Comparison of ENCODE assay signal across 24 cellular contexts in the genomic region with DNA sequence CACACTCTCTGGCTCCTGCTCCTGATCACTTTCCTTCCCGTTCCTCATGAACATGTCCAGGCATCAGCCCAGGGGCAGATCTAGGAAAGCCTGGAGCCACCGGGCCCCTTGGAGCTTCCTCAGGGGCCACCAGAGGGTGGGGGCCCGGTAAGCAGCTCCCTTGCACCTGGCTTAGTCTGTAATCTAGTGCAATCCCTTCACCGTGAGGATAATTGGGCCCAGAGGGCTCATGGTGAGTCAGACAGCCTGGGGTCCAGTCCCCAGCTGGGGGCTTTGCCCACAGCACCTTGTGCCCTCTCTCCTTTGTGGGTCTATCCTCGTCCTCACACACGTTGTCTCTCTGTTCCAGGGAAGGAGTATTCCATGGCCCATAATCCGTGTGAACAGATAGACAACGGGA. TPM values are rescaled to one million over a fixed set of nuclear protein-coding genes. Genes with fewer than 3 reads are reported as not detected.
DNase-seq lines count a peak whose midpoint lies in the region; ATAC-seq and TF ChIP-seq lines count a peak whose summit lies in the region.
"Had no signal": no experiment of that assay in that cellular context is flagged by ENCODE, and none has a peak within 500 bp of the region (broad histone marks: within the 10 kb centered on the region; RNA-seq: fewer than 3 reads in every experiment).

No MANE protein-coding gene starts in this region.

- no peaks in the 10 kb centered on the region for H3K27me3 ChIP-seq in WERI-Rb-1 (ENCODE audit: insufficient read depth, low read depth, severe bottlenecking)
- no peaks in the 10 kb centered on the region for H3K27me3 ChIP-seq in esophagus muscularis mucosa
- H3K27me3 ChIP-seq in trophoblast cell (ENCODE audit: insufficient read depth, low read length), result no peaks in the 10 kb centered on the region
- no peaks in the 10 kb centered on the region for H3K27me3 ChIP-seq in uterus
- H3K27me3 ChIP-seq in foreskin keratinocyte, result peaks cover 8% of the 10 kb centered on the region
- no peaks in the 10 kb centered on the region for H3K27me3 ChIP-seq in A673 (replicated peaks; ENCODE audit: insufficient read depth, low read depth, low read length, poor library complexity)
- H3K27me3 ChIP-seq: breast epithelium, heart right ventricle, SJSA1 had no signal

- TF ChIP-seq CTCF in WERI-Rb-1 (IDR thresholded peaks at IDR 0.05; ENCODE audit: low read depth, low read length) (no peak), esophagus muscularis mucosa (IDR thresholded peaks at IDR 0.05) (no peak), uterus (IDR thresholded peaks at IDR 0.05) (no peak), foreskin keratinocyte (conservative IDR thresholded peaks at IDR 0.05) (no peak), A673 (conservative IDR thresholded peaks at IDR 0.05; ENCODE audit: low read depth, low read length) (no peak), omental fat pad (IDR thresholded peaks at IDR 0.05) (no peak)

- no peak for TF ChIP-seq EP300 in esophagus muscularis mucosa (IDR thresholded peaks at IDR 0.05)

- H2BK5ac ChIP-seq in trophoblast cell (ENCODE audit: low read depth, low read length, poor library complexity), result no peak overlapping the region

- peak overlapping the region; percentile 62 for H2BK120ac ChIP-seq in trophoblast cell (ENCODE audit: insufficient read depth, low read length, poor library complexity)

- peaks cover 6% of the 10 kb centered on the region for H3K9me3 ChIP-seq in WERI-Rb-1 (ENCODE audit: severe bottlenecking)
- peaks cover 0 to 8% (median 3%) of the 10 kb centered on the region in 4 donors for H3K9me3 ChIP-seq in esophagus muscularis mucosa
- peaks cover 6% of the 10 kb centered on the region for H3K9me3 ChIP-seq in trophoblast cell (ENCODE audit: insufficient read depth, low read depth, low read length)
- H3K9me3 ChIP-seq in uterus, result no peaks in the 10 kb centered on the region
- H3K9me3 ChIP-seq in A673 (ENCODE audit: low read depth, low read length, poor library complexity, severe bottlenecking), result no peaks in the 10 kb centered on the region
- H3K9me3 ChIP-seq: SJSA1 had no signal

- no peak overlapping the region for H2AFZ ChIP-seq in trophoblast cell (ENCODE audit: insufficient read depth, low read length, poor library complexity)

- H3K27ac ChIP-seq in WERI-Rb-1 (peak overlapping the region; percentile 3; the same call in 1 of the 2 replicates), esophagus muscularis mucosa (replicated peaks in 1 of 4) (peak overlapping the region; percentile 85 to 96 (median 90)), trophoblast cell (ENCODE audit: low read depth, low read length) (no peak overlapping the region), uterus (peak overlapping the region; percentile 89 to 90), foreskin keratinocyte (no peak overlapping the region), A673 (ENCODE audit: low read depth, low read length, poor library complexity, severe bottlenecking) (no peak overlapping the region)
- H3K27ac ChIP-seq: heart right ventricle, SJSA1 had no signal

- H4K91ac ChIP-seq in trophoblast cell (ENCODE audit: low read depth, low read length), result peak overlapping the region; percentile 41

- peak overlapping the region; percentile 13 for H4K8ac ChIP-seq in trophoblast cell (ENCODE audit: low read depth, low read length)

- intact Hi-C loops in esophagus muscularis mucosa (cut with DNase I), result no loop called here
- intact Hi-C loops in uterus (cut with DNase I; ENCODE audit: low total_unique reads), result no loop called here
- intact Hi-C loops in A673 (cut with micrococcal nuclease; ENCODE audit: unreplicated experiment), result no loop called here

- no peak for TF ChIP-seq POLR2A in esophagus muscularis mucosa (IDR thresholded peaks at IDR 0.05; ENCODE audit: low read depth)
- no peak for TF ChIP-seq POLR2A in uterus (IDR thresholded peaks at IDR 0.05)

- ATAC-seq in foreskin keratinocyte (no peak), omental fat pad (ENCODE audit: low FRiP score) (no peak)
- ATAC-seq: effector memory CD8-positive, alpha-beta T cell; heart right ventricle; left cardiac atrium had no signal

- H2BK12ac ChIP-seq in trophoblast cell (ENCODE audit: low read length), result peak overlapping the region; percentile 3

- peaks cover 5 to 68% (median 53%) of the 10 kb centered on the region in 4 donors for H3K4me1 ChIP-seq in esophagus muscularis mucosa
- H3K4me1 ChIP-seq in trophoblast cell (ENCODE audit: control insufficient read depth in 1 of 2, insufficient read depth in 2 of 2, low read length in 2 of 2), result peaks cover 5 to 6% of the 10 kb centered on the region in 2 experiments
- no peaks in the 10 kb centered on the region for H3K4me1 ChIP-seq in uterus
- no peaks in the 10 kb centered on the region for H3K4me1 ChIP-seq in foreskin keratinocyte
- H3K4me1 ChIP-seq in A673 (ENCODE audit: insufficient read depth, low read length, poor library complexity, severe bottlenecking), result peaks cover 4% of the 10 kb centered on the region
- H3K4me1 ChIP-seq: breast epithelium had no signal

- H3K18ac ChIP-seq in trophoblast cell (ENCODE audit: low read length), result peak overlapping the region; percentile 3

- peak; percentile 23 for DNase-seq in WERI-Rb-1
- no peak for DNase-seq in esophagus muscularis mucosa (ENCODE audit: extremely low spot score)
- peak; percentile 39 to 58 for DNase-seq in trophoblast cell
- no peak for DNase-seq in uterus
- no peak for DNase-seq in foreskin keratinocyte
- no peak for DNase-seq in A673 (ENCODE audit: low spot score)
- DNase-seq in omental fat pad (ENCODE audit: low spot score), result no peak
- DNase-seq: activated CD4-positive, alpha-beta T cell treated with anti-CD3 and anti-CD28 coated beads for 4 hours; activated naive CD4-positive, alpha-beta T cell; CD4-positive, alpha-beta T cell; effector memory CD8-positive, alpha-beta T cell; erythroblast; heart right ventricle; left cardiac atrium; NCI-H1105 treated with DMSO at 0.1 percent for 48 hours; NCI-H2029 treated with DMSO at 0.1 percent for 48 hours; NCI-H2227 treated with DMSO at 0.1 percent for 48 hours; NCI-H69; stimulated activated CD4-positive, alpha-beta T cell treated with anti-CD3 and anti-CD28 coated beads, Interleukin-12 subunit alpha, Interleukin-12 subunit beta, amount 100 ng/mL, for 4 hours; stimulated activated CD4-positive, alpha-beta T cell treated with anti-CD3 and anti-CD28 coated beads, Interleukin-4, amount 100 ng/mL, for 1 hour; T-helper 2 cell had no signal

- no peak overlapping the region for H3K23ac ChIP-seq in trophoblast cell (ENCODE audit: low read length)

- H3K79me1 ChIP-seq in trophoblast cell (ENCODE audit: low read length), result peaks cover 15% of the 10 kb centered on the region

- no TSS peak for BruUV-seq in A673 (replicated peaks; lab: Mats Ljungman, UMichigan)

- H3K4ac ChIP-seq in trophoblast cell (ENCODE audit: low read depth, low read length), result no peak overlapping the region

- H3K36me3 ChIP-seq in WERI-Rb-1 (no peaks in the 10 kb centered on the region), esophagus muscularis mucosa (no peaks in the 10 kb centered on the region), trophoblast cell (ENCODE audit: control insufficient read depth in 1 of 2, insufficient read depth in 2 of 2, low read length in 2 of 2) (no peaks in the 10 kb centered on the region), uterus (no peaks in the 10 kb centered on the region), A673 (ENCODE audit: insufficient read depth, low read length, poor library complexity, severe bottlenecking) (no peaks in the 10 kb centered on the region)
- H3K36me3 ChIP-seq: breast epithelium, heart right ventricle, SJSA1 had no signal

- no peak overlapping the region for H4K12ac ChIP-seq in trophoblast cell (ENCODE audit: low read depth, low read length)

- peak overlapping the region; percentile 13 for H3K14ac ChIP-seq in trophoblast cell (ENCODE audit: low read length)

- no peaks in the 10 kb centered on the region for H3K79me2 ChIP-seq in trophoblast cell (ENCODE audit: control insufficient read depth, insufficient read depth, low read length, poor library complexity)

- no peak overlapping the region for H3K4me3 ChIP-seq in WERI-Rb-1 (ENCODE audit: low read depth, low read length)
- no peak overlapping the region for H3K4me3 ChIP-seq in esophagus muscularis mucosa
- no peak overlapping the region for H3K4me3 ChIP-seq in trophoblast cell (ENCODE audit: low read depth, low read length)
- H3K4me3 ChIP-seq in uterus, result no peak overlapping the region
- H3K4me3 ChIP-seq in A673 (ENCODE audit: low read depth, low read length, poor library complexity, severe bottlenecking), result no peak overlapping the region
- H3K4me3 ChIP-seq: breast epithelium, heart right ventricle, SJSA1 had no signal

- no peak overlapping the region for H3K9ac ChIP-seq in trophoblast cell (ENCODE audit: low read length)

- no peak overlapping the region for H3K4me2 ChIP-seq in trophoblast cell (ENCODE audit: low read length)

- WGBS in esophagus muscularis mucosa, result 94% methylated on average over 8 of the region's 8 CpGs
- WGBS in trophoblast cell (ENCODE audit: extremely low coverage, insufficient coverage, insufficient read length), result no CpG with 5 or more reads among the region's 8 CpGs

- no peak overlapping the region for H2AK5ac ChIP-seq in trophoblast cell (ENCODE audit: low read length)

- POLR2A ChIA-PET in A673 (lab: Charles Lee; ENCODE audit: low non-redundant PET), result no interaction called here

- CTCF ChIA-PET in A673 (lab: Charles Lee), result no interaction called here

RNA-seq across cellular contexts. Expression of a gene that starts 10.4 kb away (rescaled TPM):
- total RNA-seq in esophagus muscularis mucosa (100 to 1,000 TPM; 253 to 364 (median 272) TPM), uterus (10 to 100 TPM; 22.1 to 58.5 (median 28.0) TPM), foreskin keratinocyte (29.8 and 38.4 TPM in 2 replicates), A673 (2021) (29.0 and 33.1 TPM in 2 replicates), omental fat pad (10 to 100 TPM; 12.0 to 28.0 (median 21.1) TPM)
- 9.2 and 9.6 TPM in 2 replicates for polyA plus RNA-seq in trophoblast cell (2013)
- polyA plus RNA-seq in foreskin keratinocyte, result 15.3 and 21.3 TPM in 2 replicates

RNA-seq across cellular contexts. Expression of a gene that starts 42.1 kb away (rescaled TPM):
- total RNA-seq in esophagus muscularis mucosa, result 1 to 10 TPM in 2 of 4 donors, under 1 TPM in 2; 0.78 to 3.7 (median 1.5) TPM
- 12.2 and 15.6 TPM in 2 replicates for polyA plus RNA-seq in trophoblast cell (2013)
- 1 to 10 TPM in 1 of 4 donors, under 1 TPM in 1, not detected in 2; 0.55 to 1.3 TPM for total RNA-seq in uterus
- total RNA-seq in foreskin keratinocyte, result 0.46 TPM in 1 of 2 replicates, not detected in the other
- 0.20 TPM in 1 of 2 replicates, not detected in the other for polyA plus RNA-seq in foreskin keratinocyte
- 0.90 and 0.96 TPM in 2 replicates for total RNA-seq in A673 (2021)
- total RNA-seq in omental fat pad, result not detected
- total RNA-seq: breast epithelium; CD4-positive, alpha-beta T cell; fibroblast of villous mesenchyme; heart right ventricle had no signal
- polyA plus RNA-seq: heart right ventricle had no signal

Comparison
In these comparisons a context has a peak if more than half of its experiments do, and no peak if none do; other contexts are left out.
1. DNase-seq: peak in WERI-Rb-1 (single experiment) and trophoblast cell (2 of 2); none in esophagus muscularis mucosa (single experiment), uterus (0 of 2), foreskin keratinocyte (0 of 2), A673 (single experiment) and omental fat pad (single experiment).
2. H3K27ac ChIP-seq: peak in WERI-Rb-1 (single experiment), esophagus muscularis mucosa (4 of 4) and uterus (2 of 2); none in trophoblast cell (single experiment), foreskin keratinocyte (single experiment) and A673 (single experiment).